In genomic region chr1:167331650-167332049, GRCh38 we compare ENCODE assay signal across 22 cellular contexts.
DNase-seq lines count a peak whose midpoint lies in the region; ATAC-seq, FAIRE-seq and TF ChIP-seq lines count a peak whose summit lies in the region.
"Had no signal": no experiment of that assay in that cellular context is flagged by ENCODE, and none has a peak within 500 bp of the region (broad histone marks: within the 10 kb centered on the region; RNA-seq: fewer than 3 reads in every experiment).

No MANE protein-coding gene starts in this region.

- no peaks in the 10 kb centered on the region for H3K9me2 ChIP-seq in SU-DHL-6 (replicated peaks; ENCODE audit: insufficient read depth, low read length)

- H3K9ac ChIP-seq in BLaER1 treated with 17β-estradiol and CSF1 and Interleukin-3, amounts not matched to agents 10 nM and 100 nM: peak overlapping the region in 3 of 11 experiments; percentile 73 to 76 (median 75); a peak in 6 of 22 replicates
- peak overlapping the region; percentile 64 for H3K9ac ChIP-seq in SU-DHL-6 (ENCODE audit: low read length)
- H3K9ac ChIP-seq: GM23248, KMS-11 had no signal

- H3K27ac ChIP-seq in BLaER1 treated with 17β-estradiol and CSF1 and Interleukin-3, amounts not matched to agents 10 nM and 100 nM: peak overlapping the region in 7 of 11 experiments; percentile 14 to 83 (median 30); a peak in 11 of 22 replicates
- H3K27ac ChIP-seq in SU-DHL-6 (ENCODE audit: low read depth, low read length): peak overlapping the region; percentile 99
- H3K27ac ChIP-seq: GM23248, KMS-11, Peyer's patch had no signal

- peak overlapping the region; percentile 55 to 97 (median 87); a peak in 19 of 22 replicates for H3K4me2 ChIP-seq in BLaER1 treated with 17β-estradiol and CSF1 and Interleukin-3, amounts not matched to agents 10 nM and 100 nM
- H3K4me2 ChIP-seq in SU-DHL-6 (ENCODE audit: low read depth, low read length, poor library complexity, severe bottlenecking): peak overlapping the region; percentile 96
- H3K4me2 ChIP-seq: KMS-11 had no signal

- peaks cover 15 to 38% (median 32%) of the 10 kb centered on the region in 11 experiments; a peak in 21 of 22 replicates for H3K36me3 ChIP-seq in BLaER1 treated with 17β-estradiol and CSF1 and Interleukin-3, amounts not matched to agents 10 nM and 100 nM
- peaks cover 6% of the 10 kb centered on the region; the same call in 1 of the 2 replicates for H3K36me3 ChIP-seq in SU-DHL-6 (ENCODE audit: low read length)
- H3K36me3 ChIP-seq: MG63, Peyer's patch had no signal

- H3K27me3 ChIP-seq in BLaER1 treated with 17β-estradiol and CSF1 and Interleukin-3, amounts not matched to agents 10 nM and 100 nM: no peaks in the 10 kb centered on the region
- no peaks in the 10 kb centered on the region for H3K27me3 ChIP-seq in SU-DHL-6 (ENCODE audit: low read length)
- H3K27me3 ChIP-seq: MG63, Peyer's patch had no signal

- peaks cover 41 to 63% (median 56%) of the 10 kb centered on the region in 10 experiments for H3K4me1 ChIP-seq in BLaER1 treated with 17β-estradiol and CSF1 and Interleukin-3, amounts not matched to agents 10 nM and 100 nM
- H3K4me1 ChIP-seq: Peyer's patch had no signal

- ATAC-seq in naive B cell (ENCODE audit: low read depth in 2 of 2): no peak
- no peak for ATAC-seq in HG03521 (IDR thresholded peaks at IDR 0.05; ENCODE audit: unreplicated experiment)
- ATAC-seq: HCT116, SK-N-SH treated with all-trans-retinoic acid at 6 μM for 48 hours, T-helper 17 cell had no signal

- H3K27me3 Mint-ChIP-seq in naive B cell: no peaks in the 10 kb centered on the region
- H3K27me3 Mint-ChIP-seq: CD4-positive, alpha-beta memory T cell; T-helper 17 cell had no signal

- no peak for TF ChIP-seq CTCF in SU-DHL-6 (IDR thresholded peaks at IDR 0.05; ENCODE audit: insufficient read depth, low read length, poor library complexity, severe bottlenecking)

- H3K27ac Mint-ChIP-seq in naive B cell: peak overlapping the region; percentile 73 to 96 (median 84)
- H3K27ac Mint-ChIP-seq: T-helper 17 cell had no signal

- DNase-seq in GM18507 (ENCODE audit: extremely low spot score, insufficient read length, low read depth): no peak
- no peak for DNase-seq in naive B cell
- no peak for DNase-seq in NCI-H345 treated with DMSO at 0.1 percent for 48 hours (lab: John Stamatoyannopoulos, UW; ENCODE audit: unreplicated experiment)
- DNase-seq in effector CD4-positive, alpha-beta T cell: no peak
- no peak for DNase-seq in NCI-H1048 (lab: John Stamatoyannopoulos, UW)
- DNase-seq: CD4-positive, alpha-beta memory T cell; DMS 273 treated with DMSO at 0.1 percent for 48 hours; GM23248; MG63; NCI-H1436; NCI-H2081 treated with DMSO at 0.1 percent for 48 hours; NCI-H524 treated with DMSO at 0.1 percent for 48 hours; NK-92 treated with Interleukin-12 subunit alpha and Interleukin-12 subunit beta, amount 100 ng/mL, for 24 hours; Peyer's patch; Right ventricle myocardium superior; T-helper 17 cell had no signal

- H3K79me2 ChIP-seq in SU-DHL-6 (ENCODE audit: insufficient read depth, low read length): peaks cover 70% of the 10 kb centered on the region

- peaks cover 46 to 65% (median 48%) of the 10 kb centered on the region in 3 donors for H3K4me1 Mint-ChIP-seq in naive B cell

- H3F3A ChIP-seq in SU-DHL-6 (ENCODE audit: insufficient read depth): peaks cover 59% of the 10 kb centered on the region

- peaks cover 0 to 10% (median 0%) of the 10 kb centered on the region in 11 experiments; a peak in 1 of 22 replicates for H4K20me1 ChIP-seq in BLaER1 treated with 17β-estradiol and CSF1 and Interleukin-3, amounts not matched to agents 10 nM and 100 nM
- H4K20me1 ChIP-seq in SU-DHL-6 (ENCODE audit: low read depth, low read length): no peaks in the 10 kb centered on the region

- peak; percentile 69 for FAIRE-seq in GM18507 (lab: Jason Lieb, UNC)

- peaks cover 6 to 36% (median 19%) of the 10 kb centered on the region in 11 experiments for H3K9me3 ChIP-seq in BLaER1 treated with 17β-estradiol and CSF1 and Interleukin-3, amounts not matched to agents 10 nM and 100 nM (replicated peaks in 1 of 11)
- no peaks in the 10 kb centered on the region for H3K9me3 ChIP-seq in SU-DHL-6 (ENCODE audit: insufficient read depth, low read length)
- H3K9me3 ChIP-seq: MG63, Peyer's patch had no signal

- no peak overlapping the region for H2AFZ ChIP-seq in SU-DHL-6 (ENCODE audit: low read depth, low read length, severe bottlenecking)
- H2AFZ ChIP-seq: GM23248 had no signal

- peaks cover 10 to 13% of the 10 kb centered on the region in 2 donors for H3K36me3 Mint-ChIP-seq in naive B cell

- H3K4me3 ChIP-seq in BLaER1 treated with 17β-estradiol and CSF1 and Interleukin-3, amounts not matched to agents 10 nM and 100 nM: peak overlapping the region in 8 of 10 experiments; percentile 9 to 67 (median 59); a peak in 10 of 20 replicates
- H3K4me3 ChIP-seq in SU-DHL-6 (ENCODE audit: insufficient read depth, low read length, poor library complexity, severe bottlenecking): peak overlapping the region; percentile 73
- H3K4me3 ChIP-seq: GM23248, MG63, Peyer's patch had no signal

- H3K9me3 Mint-ChIP-seq in naive B cell: peaks cover 0 to 13% (median 9%) of the 10 kb centered on the region in 7 donors

- peak overlapping the region; percentile 44 to 79 (median 65) for H3K4me3 Mint-ChIP-seq in naive B cell
- H3K4me3 Mint-ChIP-seq: CD4-positive, alpha-beta memory T cell; T-helper 17 cell had no signal
